ENCODE assay signal across 20 cellular contexts in the genomic region with DNA sequence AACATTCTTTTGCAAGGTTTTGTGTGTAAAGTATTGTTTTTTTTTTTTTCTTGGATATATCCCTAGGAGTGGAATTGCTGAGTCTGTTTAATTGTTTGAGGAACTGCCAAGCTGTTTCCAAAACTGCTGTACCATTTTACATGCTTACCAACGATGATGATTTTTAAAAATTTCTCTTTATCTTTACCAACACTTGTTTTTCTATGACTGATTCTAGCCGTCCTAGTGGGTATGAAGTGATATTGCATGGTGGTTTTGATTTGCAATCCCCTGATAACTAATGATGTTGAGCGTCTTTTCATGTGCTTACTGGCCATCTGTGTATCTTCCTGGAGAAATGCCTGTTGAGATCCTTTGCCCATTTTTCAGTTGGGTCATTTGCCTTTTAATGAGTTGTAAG.
"Had no signal": no experiment of that assay in that cellular context is flagged by ENCODE, and none has a peak within 500 bp of the region (broad histone marks: within the 10 kb centered on the region; RNA-seq: fewer than 3 reads in every experiment).

No MANE protein-coding gene starts in this region.

- H3K9me3 ChIP-seq: ascending aorta, gastrocnemius medialis, heart right ventricle, right atrium auricular region, tibial artery, vagina had no signal

- H3K4me1 Mint-ChIP-seq: activated naive CD8-positive, alpha-beta T cell treated with anti-CD3 and anti-CD28 coated beads, Interleukin-2, amount 50 U/mL, for 24 hours had no signal

- H3K4me3 ChIP-seq: ascending aorta, gastrocnemius medialis, heart right ventricle, right atrium auricular region, tibial artery, vagina had no signal

- ATAC-seq: activated naive CD8-positive, alpha-beta T cell treated with anti-CD3 and anti-CD28 coated beads, Interleukin-2, amount 50 U/mL, for 24 hours; gastrocnemius medialis; heart right ventricle; natural killer cell treated with Interleukin-12 subunit alpha and Interleukin-12 subunit beta and Interleukin-15 and Interleukin-18, amount 100 ng/mL, for 72 hours had no signal

- DNase-seq: activated CD4-positive, alpha-beta T cell treated with anti-CD3 and anti-CD28 coated beads, Interleukin-2, amount 10 ng/mL, durations not matched to agents 24 days and 14 days; activated CD4-positive, CD25-positive, alpha-beta regulatory T cell; activated CD8-positive, alpha-beta memory T cell treated with anti-CD3 and anti-CD28 coated beads, Interleukin-2, amount 50 U/mL, for 48 hours; activated naive CD4-positive, alpha-beta T cell treated with Interleukin-2 at 50 U/mL for 16 hours; activated naive CD8-positive, alpha-beta T cell treated with anti-CD3 and anti-CD28 coated beads, Interleukin-2, amount 50 U/mL, for 24 hours; central memory CD4-positive, alpha-beta T cell; cortex of kidney; effector CD4-positive, alpha-beta T cell; gastrocnemius medialis; heart right ventricle; mesendoderm; nucleus accumbens; stimulated activated CD4-positive, alpha-beta T cell treated with anti-CD3 and anti-CD28 coated beads, Interleukin-15, amount 100 ng/mL, for 24 hours; stimulated activated CD4-positive, alpha-beta T cell treated with anti-CD3 and anti-CD28 coated beads, Interleukin-4, amount 100 ng/mL, for 1 hour; stimulated activated naive CD4-positive, alpha-beta T cell; tibial artery had no signal

- H3K36me3 ChIP-seq: ascending aorta, gastrocnemius medialis, right atrium auricular region, tibial artery, vagina had no signal

- H3K4me1 ChIP-seq: ascending aorta, gastrocnemius medialis, heart right ventricle, right atrium auricular region, tibial artery, vagina had no signal

- H3K4me3 Mint-ChIP-seq: activated CD4-positive, alpha-beta T cell treated with anti-CD3 and anti-CD28 coated beads, Interleukin-2, amount 10 ng/mL, durations not matched to agents 24 days and 14 days; activated naive CD8-positive, alpha-beta T cell treated with anti-CD3 and anti-CD28 coated beads, Interleukin-2, amount 50 U/mL, for 24 hours; natural killer cell treated with Interleukin-12 subunit alpha and Interleukin-12 subunit beta and Interleukin-15 and Interleukin-18, amount 100 ng/mL, for 72 hours had no signal

- H3K9me3 Mint-ChIP-seq: activated CD4-positive, alpha-beta T cell treated with anti-CD3 and anti-CD28 coated beads, Interleukin-2, amount 10 ng/mL, durations not matched to agents 24 days and 14 days; activated naive CD8-positive, alpha-beta T cell treated with anti-CD3 and anti-CD28 coated beads, Interleukin-2, amount 50 U/mL, for 24 hours; natural killer cell treated with Interleukin-12 subunit alpha and Interleukin-12 subunit beta and Interleukin-15 and Interleukin-18, amount 100 ng/mL, for 72 hours had no signal

- H3K27me3 ChIP-seq: ascending aorta, gastrocnemius medialis, heart right ventricle, right atrium auricular region, tibial artery, vagina had no signal

- H3K27ac ChIP-seq: ascending aorta, gastrocnemius medialis, heart right ventricle, right atrium auricular region, tibial artery, vagina had no signal

- H3K27ac Mint-ChIP-seq: activated CD4-positive, alpha-beta T cell treated with anti-CD3 and anti-CD28 coated beads, Interleukin-2, amount 10 ng/mL, durations not matched to agents 24 days and 14 days; activated naive CD8-positive, alpha-beta T cell treated with anti-CD3 and anti-CD28 coated beads, Interleukin-2, amount 50 U/mL, for 24 hours had no signal

- H3K27me3 Mint-ChIP-seq: activated CD4-positive, alpha-beta T cell treated with anti-CD3 and anti-CD28 coated beads, Interleukin-2, amount 10 ng/mL, durations not matched to agents 24 days and 14 days; activated naive CD8-positive, alpha-beta T cell treated with anti-CD3 and anti-CD28 coated beads, Interleukin-2, amount 50 U/mL, for 24 hours; natural killer cell treated with Interleukin-12 subunit alpha and Interleukin-12 subunit beta and Interleukin-15 and Interleukin-18, amount 100 ng/mL, for 72 hours had no signal
